ENCODE assay signal across 11 cellular contexts in genomic region chr3:141406265-141406664, GRCh38. TPM values are rescaled to one million over a fixed set of nuclear protein-coding genes. Genes with fewer than 3 reads are reported as not detected.
A peak's percentile ranks its signal among the peaks of the same experiment; 100 is the strongest.
DNase-seq lines count a peak whose midpoint lies in the region; ATAC-seq, FAIRE-seq and TF ChIP-seq lines count a peak whose summit lies in the region.
"Had no signal": no experiment of that assay in that cellular context is flagged by ENCODE, and none has a peak within 500 bp of the region (broad histone marks: within the 10 kb centered on the region; RNA-seq: fewer than 3 reads in every experiment).

No MANE protein-coding gene starts in this region.

- H4K8ac ChIP-seq in trophoblast cell (ENCODE audit: low read depth, low read length): peak overlapping the region; percentile 14

- FAIRE-seq in A549 (lab: Jason Lieb, UNC) (no peak), endothelial cell of umbilical vein (lab: Jason Lieb, UNC) (no peak), urothelium cell line (lab: Jason Lieb, UNC) (no peak)
- FAIRE-seq: endometrium had no signal

- no peak overlapping the region for H2BK5ac ChIP-seq in trophoblast cell (ENCODE audit: low read depth, low read length, poor library complexity)

- H3K79me2 ChIP-seq in endothelial cell of umbilical vein (ENCODE audit: control insufficient read depth, insufficient read depth, low read length) (peaks cover 52% of the 10 kb centered on the region), trophoblast cell (ENCODE audit: control insufficient read depth, insufficient read depth, low read length, poor library complexity) (peaks cover 9% of the 10 kb centered on the region)

- H4K20me1 ChIP-seq in endothelial cell of umbilical vein (replicated peaks; ENCODE audit: control insufficient read depth, extremely low read depth, insufficient read depth, low read length): no peaks in the 10 kb centered on the region
- H4K20me1 ChIP-seq: BLaER1 treated with 17β-estradiol and CSF1 and Interleukin-3, amounts not matched to agents 10 nM and 100 nM had no signal

- POLR2A ChIA-PET in A549 (lab: Yijun Ruan, JAX) (interaction anchor here (1.4 kb wide), 1 partner anchor 40 kb away, joined by 4 read pairs; no protein-coding TSS in a partner anchor), endothelial cell of umbilical vein (lab: Charles Lee) (no interaction called here)

- H3K4ac ChIP-seq in trophoblast cell (ENCODE audit: low read depth, low read length): no peak overlapping the region

- H4K91ac ChIP-seq in trophoblast cell (ENCODE audit: low read depth, low read length): peak overlapping the region; percentile 7

- WGBS in A549 (ENCODE audit: missing lambda C conversion rate): 92% methylated on average over 2 of the region's 2 CpGs
- WGBS in trophoblast cell (ENCODE audit: extremely low coverage, insufficient coverage, insufficient read length): no CpG with 5 or more reads among the region's 2 CpGs

- TF ChIP-seq EP300 in A549 (IDR thresholded peaks at IDR 0.05): no peak

- H3K9me3 ChIP-seq in A549 (no peaks in the 10 kb centered on the region), Peyer's patch (no peaks in the 10 kb centered on the region), endothelial cell of umbilical vein (replicated peaks; ENCODE audit: control insufficient read depth, insufficient read depth, low read length) (no peaks in the 10 kb centered on the region), trophoblast cell (ENCODE audit: insufficient read depth, low read depth, low read length) (no peaks in the 10 kb centered on the region)

- H3K9me1 ChIP-seq in endothelial cell of umbilical vein (replicated peaks; ENCODE audit: control insufficient read depth, extremely low read depth, insufficient read depth, low read length): no peaks in the 10 kb centered on the region

- TF ChIP-seq POLR2A in A549 (IDR thresholded peaks at IDR 0.05; ENCODE audit: low read length): no peak
- no peak for TF ChIP-seq POLR2A in Peyer's patch (IDR thresholded peaks at IDR 0.05)
- TF ChIP-seq POLR2A in endothelial cell of umbilical vein (IDR thresholded peaks at IDR 0.05; ENCODE audit: low read depth, low read length): no peak

- H3K4me1 ChIP-seq in A549 (peaks cover 92% of the 10 kb centered on the region), Peyer's patch (peaks cover 0 to 37% (median 10%) of the 10 kb centered on the region in 4 donors), endothelial cell of umbilical vein (ENCODE audit: control insufficient read depth, extremely low read depth, insufficient read depth, low read length) (peaks cover 73% of the 10 kb centered on the region), trophoblast cell (ENCODE audit: control insufficient read depth in 1 of 2, insufficient read depth in 2 of 2, low read length in 2 of 2) (peaks cover 3 to 9% of the 10 kb centered on the region in 2 experiments)

- H3K36me3 ChIP-seq in Peyer's patch (peaks cover 0 to 34% (median 3%) of the 10 kb centered on the region in 3 donors), endothelial cell of umbilical vein (ENCODE audit: control insufficient read depth in 2 of 2, extremely low read depth in 1 of 2, insufficient read depth in 2 of 2, low read length in 2 of 2) (peaks cover 14 to 29% of the 10 kb centered on the region in 2 experiments), trophoblast cell (ENCODE audit: control insufficient read depth in 1 of 2, insufficient read depth in 2 of 2, low read length in 2 of 2) (peaks cover 12 to 17% of the 10 kb centered on the region in 2 experiments)

- H2BK120ac ChIP-seq in trophoblast cell (ENCODE audit: insufficient read depth, low read length, poor library complexity): peak overlapping the region; percentile 4

- H3K9ac ChIP-seq in endothelial cell of umbilical vein (replicated peaks; ENCODE audit: extremely low read depth, insufficient read depth, low read length) (no peak overlapping the region), trophoblast cell (ENCODE audit: low read length) (no peak overlapping the region)
- H3K9ac ChIP-seq: BLaER1 treated with 17β-estradiol and CSF1 and Interleukin-3, amounts not matched to agents 10 nM and 100 nM had no signal

- no TSS peak for BruUV-seq in endothelial cell of umbilical vein (replicated peaks; lab: Mats Ljungman, UMichigan)

- H3K79me1 ChIP-seq in trophoblast cell (ENCODE audit: low read length): peaks cover 19% of the 10 kb centered on the region

- H4K12ac ChIP-seq in trophoblast cell (ENCODE audit: low read depth, low read length): no peak overlapping the region

- no peak overlapping the region for H3K14ac ChIP-seq in trophoblast cell (ENCODE audit: low read length)

- H3K27me3 ChIP-seq in Peyer's patch: no peaks in the 10 kb centered on the region
- no peaks in the 10 kb centered on the region for H3K27me3 ChIP-seq in endothelial cell of umbilical vein (ENCODE audit: control insufficient read depth in 2 of 2, insufficient read depth in 2 of 2, low read length in 2 of 2)
- no peaks in the 10 kb centered on the region for H3K27me3 ChIP-seq in trophoblast cell (ENCODE audit: insufficient read depth, low read length)

- no peak overlapping the region for H2AFZ ChIP-seq in endothelial cell of umbilical vein (ENCODE audit: low read depth, low read length)
- H2AFZ ChIP-seq in trophoblast cell (ENCODE audit: insufficient read depth, low read length, poor library complexity): no peak overlapping the region

- in situ Hi-C loops in GM13976 (cut with MboI; ENCODE audit: low sequenced_read_pairs, unreplicated experiment): no loop called here

- H3K4me2 ChIP-seq in A549 (peak overlapping the region; percentile 15), endothelial cell of umbilical vein (ENCODE audit: insufficient read depth, low read length) (no peak overlapping the region), trophoblast cell (ENCODE audit: low read length) (no peak overlapping the region)
- H3K4me2 ChIP-seq: BLaER1 treated with 17β-estradiol and CSF1 and Interleukin-3, amounts not matched to agents 10 nM and 100 nM had no signal

- CTCF ChIA-PET in A549 (lab: Yijun Ruan, JAX) (interaction anchor here (0.9 to 2.1 kb wide), 7 partner anchors 18 to 101 kb away, joined by 3 to 7 read pairs (median 4); no protein-coding TSS in a partner anchor), endothelial cell of umbilical vein (lab: Charles Lee) (interaction anchor here (1.0 to 2.0 kb wide), 2 partner anchors 20 to 35 kb away, joined by 3 to 13 read pairs; no protein-coding TSS in a partner anchor)

- dilution Hi-C loops in endothelial cell of umbilical vein (cut with MboI; ENCODE audit: extremely low pct_ligation_motif_present, low sequenced_read_pairs): no loop called here

- no peak overlapping the region for H3K4me3 ChIP-seq in A549
- H3K4me3 ChIP-seq in Peyer's patch: no peak overlapping the region
- H3K4me3 ChIP-seq in endothelial cell of umbilical vein (replicated peaks in 1 of 3; ENCODE audit: insufficient read depth in 1 of 3, low read depth in 1 of 3, low read length in 3 of 3): no peak overlapping the region
- H3K4me3 ChIP-seq in trophoblast cell (ENCODE audit: low read depth, low read length): no peak overlapping the region
- H3K4me3 ChIP-seq: BLaER1 treated with 17β-estradiol and CSF1 and Interleukin-3, amounts not matched to agents 10 nM and 100 nM had no signal

- H2AK5ac ChIP-seq in trophoblast cell (ENCODE audit: low read length): no peak overlapping the region

- peak overlapping the region; percentile 19 for H3K18ac ChIP-seq in trophoblast cell (ENCODE audit: low read length)

- intact Hi-C loops in endothelial cell of umbilical vein (cut with micrococcal nuclease): no loop called here

- no peak for TF ChIP-seq RAD21 in A549 (conservative IDR thresholded peaks at IDR 0.05 in 1 of 2, IDR thresholded peaks at IDR 0.05 in 1 of 2)

- H2BK12ac ChIP-seq in trophoblast cell (ENCODE audit: low read length): peak overlapping the region; percentile 10

- peak overlapping the region; percentile 99 to 100 for H3K27ac ChIP-seq in A549
- H3K27ac ChIP-seq in Peyer's patch: peak overlapping the region in 3 of 4 donors; percentile 35 to 85 (median 47)
- H3K27ac ChIP-seq in endothelial cell of umbilical vein (ENCODE audit: insufficient read depth, low read depth, low read length): peak overlapping the region; percentile 97
- no peak overlapping the region for H3K27ac ChIP-seq in trophoblast cell (ENCODE audit: low read depth, low read length)
- H3K27ac ChIP-seq: BLaER1 treated with 17β-estradiol and CSF1 and Interleukin-3, amounts not matched to agents 10 nM and 100 nM had no signal

- H3K23ac ChIP-seq in trophoblast cell (ENCODE audit: low read length): no peak overlapping the region

- DNase-seq in A549 (ENCODE audit: low read depth in 1 of 2, low spot score in 1 of 2) (no peak), Peyer's patch (no peak), endothelial cell of umbilical vein (ENCODE audit: low read depth, low spot score) (no peak), trophoblast cell (no peak), ureter (ENCODE audit: low spot score) (no peak), urothelium cell line (ENCODE audit: low spot score) (no peak), GM13976 (ENCODE audit: low spot score) (no peak)
- DNase-seq: activated gamma-delta T cell treated with Interleukin-2 at 50 U/mL for 16 hours had no signal

- no peak for TF ChIP-seq CTCF in A549 (IDR thresholded peaks at IDR 0.05)
- no peak for TF ChIP-seq CTCF in Peyer's patch (IDR thresholded peaks at IDR 0.05)
- no peak for TF ChIP-seq CTCF in endothelial cell of umbilical vein (IDR thresholded peaks at IDR 0.05; ENCODE audit: extremely low read depth in 1 of 2, insufficient read depth in 1 of 2, low read depth in 1 of 2, low read length in 2 of 2)
- no peak for TF ChIP-seq CTCF in GM13976 (IDR thresholded peaks at IDR 0.05; ENCODE audit: borderline replicate concordance, control extremely low read depth, extremely low read depth, insufficient read depth, missing control alignments)

- no peak for ATAC-seq in A549
- ATAC-seq in GM21526 (IDR thresholded peaks at IDR 0.05; ENCODE audit: low FRiP score, unreplicated experiment): no peak

RNA-seq across cellular contexts. Expression of gene ZBTB38, which starts 38.0 kb away (rescaled TPM):
- polyA plus RNA-seq in A549 (2011; rRNA removed): 110 and 141 TPM in 2 replicates
- 17.2 and 20.9 TPM in 2 replicates for polyA plus RNA-seq in A549 (2012; cell fraction: cytosol; rRNA removed)
- 16.5 and 23.0 TPM in 2 replicates for polyA plus RNA-seq in A549 (2012; cell fraction: nucleus; rRNA removed)
- 70.5 to 80.7 TPM (median 72.0 TPM) in 3 replicates for polyA plus RNA-seq in A549 (2017; fragmentation: RNase III; extraction: RNeasy Plus Mini Kit Qiagen cat#74134 plus additional on column Dnase treatment)
- polyA minus RNA-seq in A549 (2011; rRNA and poly(A)+ RNA removed): 205 and 220 TPM in 2 replicates
- total RNA-seq in Peyer's patch: 100 to 1,000 TPM; 168 to 254 (median 184) TPM
- total RNA-seq in endothelial cell of umbilical vein: 83.4 and 85.2 TPM in 2 replicates
- 25.5 and 31.1 TPM in 2 replicates for polyA plus RNA-seq in endothelial cell of umbilical vein
- 30.2 and 30.5 TPM in 2 replicates for polyA plus RNA-seq in endothelial cell of umbilical vein (2011; cell fraction: cytosol; rRNA removed)
- polyA plus RNA-seq in endothelial cell of umbilical vein (2011; cell fraction: nucleus; rRNA removed): 57.4 and 59.3 TPM in 2 replicates
- polyA plus RNA-seq in endothelial cell of umbilical vein (2012): 58.5 and 77.2 TPM in 2 replicates
- 130 and 159 TPM in 2 replicates for polyA minus RNA-seq in endothelial cell of umbilical vein
- 30.9 TPM for polyA minus RNA-seq in endothelial cell of umbilical vein (2011; cell fraction: cytosol; rRNA and poly(A)+ RNA removed)
- polyA minus RNA-seq in endothelial cell of umbilical vein (2011; cell fraction: nucleus; rRNA and poly(A)+ RNA removed): 158 and 229 TPM in 2 replicates
- polyA plus RNA-seq in trophoblast cell (2013): 38.2 and 38.5 TPM in 2 replicates
- total RNA-seq in ureter: 121 TPM
